In genomic region chr20:41079066-41079465, GRCh38 we compare ENCODE assay signal across 21 cellular contexts. TPM values are rescaled to one million over a fixed set of nuclear protein-coding genes. Genes with fewer than 3 reads are reported as not detected.
A peak's percentile ranks its signal among the peaks of the same experiment; 100 is the strongest.
DNase-seq lines count a peak whose midpoint lies in the region; ATAC-seq lines count a peak whose summit lies in the region.
"Had no signal": no experiment of that assay in that cellular context is flagged by ENCODE, and none has a peak within 500 bp of the region (broad histone marks: within the 10 kb centered on the region; RNA-seq: fewer than 3 reads in every experiment).

No MANE protein-coding gene starts in this region.

- no peaks in the 10 kb centered on the region for H3K9me3 ChIP-seq in CD8-positive, alpha-beta memory T cell (ENCODE audit: low read length)
- H3K9me3 ChIP-seq: breast epithelium, heart right ventricle, spleen had no signal

- H3K27ac ChIP-seq in CD8-positive, alpha-beta memory T cell (ENCODE audit: low read depth, low read length): no peak overlapping the region

- no peak overlapping the region for H3K4me3 Mint-ChIP-seq in T-helper 2 cell treated with Interferon-gamma antibody and Interleukin-4, amounts not matched to agents 5 μg/mL and 100 μg/mL, for 36 hours
- H3K4me3 Mint-ChIP-seq in CD8-positive, alpha-beta memory T cell: no peak overlapping the region
- no peak overlapping the region for H3K4me3 Mint-ChIP-seq in T-cell
- no peak overlapping the region for H3K4me3 Mint-ChIP-seq in naive B cell
- H3K4me3 Mint-ChIP-seq: activated T-helper 1 cell treated with anti-CD3 and anti-CD28 coated beads, Interleukin-12 subunit alpha, Interleukin-12 subunit beta, Interleukin-2, Interleukin-4 antibody, amounts not matched to agents 30 ng/mL and 10 ng/mL and 1 ng/mL, durations not matched to agents 14 hours and 24 hours and 36 hours; B cell had no signal

- H3K27me3 Mint-ChIP-seq in T-helper 2 cell treated with Interferon-gamma antibody and Interleukin-4, amounts not matched to agents 5 μg/mL and 100 μg/mL, for 36 hours (ENCODE audit: low read depth): no peaks in the 10 kb centered on the region
- no peaks in the 10 kb centered on the region for H3K27me3 Mint-ChIP-seq in CD8-positive, alpha-beta memory T cell
- no peaks in the 10 kb centered on the region for H3K27me3 Mint-ChIP-seq in T-cell
- H3K27me3 Mint-ChIP-seq in naive B cell: no peaks in the 10 kb centered on the region
- H3K27me3 Mint-ChIP-seq: B cell had no signal

- CTCF ChIA-PET in CD8-positive, alpha-beta memory T cell (lab: Charles Lee): interaction anchor here (1.1 to 3.2 kb wide), 4 partner anchors 16 to 111 kb away, joined by 3 to 13 read pairs (median 4); no protein-coding TSS in a partner anchor
- CTCF ChIA-PET in T-cell (lab: Charles Lee): interaction anchor here (0.7 to 2.0 kb wide), 4 partner anchors 13 to 88 kb away, joined by 3 to 6 read pairs (median 3); no protein-coding TSS in a partner anchor

- no peak overlapping the region for H3K4me3 ChIP-seq in CD8-positive, alpha-beta memory T cell (ENCODE audit: low read length)
- H3K4me3 ChIP-seq: breast epithelium, heart right ventricle, spleen had no signal

- H3K36me3 ChIP-seq in CD8-positive, alpha-beta memory T cell (ENCODE audit: insufficient read depth, low read length): peaks cover 23% of the 10 kb centered on the region
- H3K36me3 ChIP-seq: breast epithelium had no signal

- peaks cover 61% of the 10 kb centered on the region for H3K36me3 Mint-ChIP-seq in T-helper 2 cell treated with Interferon-gamma antibody and Interleukin-4, amounts not matched to agents 5 μg/mL and 100 μg/mL, for 36 hours (ENCODE audit: low read depth)
- peaks cover 4 to 80% (median 24%) of the 10 kb centered on the region in 3 donors for H3K36me3 Mint-ChIP-seq in CD8-positive, alpha-beta memory T cell
- H3K36me3 Mint-ChIP-seq in T-cell: peaks cover 46% of the 10 kb centered on the region
- H3K36me3 Mint-ChIP-seq in naive B cell: peaks cover 18 to 26% of the 10 kb centered on the region in 2 donors

- peak overlapping the region; percentile 56 for H3K27ac Mint-ChIP-seq in T-helper 2 cell treated with Interferon-gamma antibody and Interleukin-4, amounts not matched to agents 5 μg/mL and 100 μg/mL, for 36 hours
- peak overlapping the region in 6 of 8 donors; percentile 8 to 83 (median 58) for H3K27ac Mint-ChIP-seq in CD8-positive, alpha-beta memory T cell
- peak overlapping the region; percentile 68 to 73 for H3K27ac Mint-ChIP-seq in T-cell
- H3K27ac Mint-ChIP-seq in naive B cell: peak overlapping the region in 4 of 6 donors; percentile 44 to 53 (median 52)
- H3K27ac Mint-ChIP-seq: activated T-helper 1 cell treated with anti-CD3 and anti-CD28 coated beads, Interleukin-12 subunit alpha, Interleukin-12 subunit beta, Interleukin-2, Interleukin-4 antibody, amounts not matched to agents 30 ng/mL and 10 ng/mL and 1 ng/mL, durations not matched to agents 14 hours and 24 hours and 36 hours; B cell had no signal

- H3K4me1 Mint-ChIP-seq in T-helper 2 cell treated with Interferon-gamma antibody and Interleukin-4, amounts not matched to agents 5 μg/mL and 100 μg/mL, for 36 hours (ENCODE audit: low read depth): peaks cover 55% of the 10 kb centered on the region
- peaks cover 40 to 57% (median 51%) of the 10 kb centered on the region in 3 donors for H3K4me1 Mint-ChIP-seq in CD8-positive, alpha-beta memory T cell
- H3K4me1 Mint-ChIP-seq in T-cell (peaks cover 53 to 61% (median 60%) of the 10 kb centered on the region in 3 donors), naive B cell (peaks cover 23 to 33% (median 23%) of the 10 kb centered on the region in 3 donors)

- H3K27me3 ChIP-seq in CD8-positive, alpha-beta memory T cell (ENCODE audit: insufficient read depth, low read length, poor library complexity, severe bottlenecking): no peaks in the 10 kb centered on the region
- H3K27me3 ChIP-seq: breast epithelium, heart right ventricle, spleen had no signal

- POLR2A ChIA-PET in CD8-positive, alpha-beta memory T cell (lab: Charles Lee): no interaction called here
- POLR2A ChIA-PET in T-cell (lab: Charles Lee): interaction anchor here in 1 of 2 donors (0.6 kb wide), 1 partner anchor 18 kb away, joined by 3 read pairs; no protein-coding TSS in a partner anchor

- no peak for DNase-seq in T-helper 2 cell treated with Interferon-gamma antibody and Interleukin-4, amounts not matched to agents 5 μg/mL and 100 μg/mL, for 36 hours (ENCODE audit: low spot score)
- DNase-seq in T-helper 2 cell (no peak), T-cell (no peak), naive B cell (no peak), HCEC 1CT (no peak)
- no peak for DNase-seq in CD8-positive, alpha-beta memory T cell
- DNase-seq: 8988T; activated CD4-positive, alpha-beta T cell treated with anti-CD3 and anti-CD28 coated beads, Interleukin-2, amount 50 U/mL, for 48 hours; NCI-H2107; NCI-H510A treated with DMSO at 0.1 percent for 48 hours; occipital lobe; retina; spleen; stimulated activated CD4-positive, alpha-beta T cell treated with anti-CD3 and anti-CD28 coated beads, Interleukin-4, amount 100 ng/mL, for 24 hours; T-helper 1 cell had no signal

- H3K9me3 Mint-ChIP-seq in T-helper 2 cell treated with Interferon-gamma antibody and Interleukin-4, amounts not matched to agents 5 μg/mL and 100 μg/mL, for 36 hours: no peaks in the 10 kb centered on the region
- H3K9me3 Mint-ChIP-seq in CD8-positive, alpha-beta memory T cell: no peaks in the 10 kb centered on the region
- H3K9me3 Mint-ChIP-seq in T-cell (no peaks in the 10 kb centered on the region), naive B cell (no peaks in the 10 kb centered on the region)
- H3K9me3 Mint-ChIP-seq: activated T-helper 1 cell treated with anti-CD3 and anti-CD28 coated beads, Interleukin-12 subunit alpha, Interleukin-12 subunit beta, Interleukin-2, Interleukin-4 antibody, amounts not matched to agents 30 ng/mL and 10 ng/mL and 1 ng/mL, durations not matched to agents 14 hours and 24 hours and 36 hours had no signal

- peaks cover 38% of the 10 kb centered on the region for H3K4me1 ChIP-seq in CD8-positive, alpha-beta memory T cell (ENCODE audit: insufficient read depth, low read length)

- ATAC-seq in T-cell (replicated peaks in 1 of 4): no peak
- ATAC-seq in naive B cell (ENCODE audit: low read depth in 2 of 2): no peak
- no peak for ATAC-seq in HG02973 (IDR thresholded peaks at IDR 0.05; ENCODE audit: unreplicated experiment)
- ATAC-seq in GM21737 (IDR thresholded peaks at IDR 0.05; ENCODE audit: unreplicated experiment): no peak

RNA-seq across cellular contexts. Expression of gene TOP1, which starts 50.4 kb away (rescaled TPM):
- total RNA-seq in CD8-positive, alpha-beta memory T cell: 100 to 1,000 TPM in 1 of 2 experiments, 10 to 100 TPM in 1; 98.5 to 103 TPM
- 15.0 TPM for polyA plus RNA-seq in CD8-positive, alpha-beta memory T cell
- total RNA-seq in T-cell: 10 to 100 TPM; 30.2 to 41.2 (median 38.1) TPM
- polyA plus RNA-seq in naive B cell (ENCODE audit: low read depth in 6 of 6): 10 to 100 TPM in 5 of 6 donors, 1 to 10 TPM in 1; 6.1 to 17.2 (median 13.6) TPM

RNA-seq across cellular contexts. Expression of gene PLCG1, which starts 58.3 kb away (rescaled TPM):
- 100 to 1,000 TPM; 104 to 108 TPM for total RNA-seq in CD8-positive, alpha-beta memory T cell
- 73.5 TPM for polyA plus RNA-seq in CD8-positive, alpha-beta memory T cell
- total RNA-seq in T-cell: 100 to 1,000 TPM; 390 to 589 (median 444) TPM
- polyA plus RNA-seq in naive B cell (ENCODE audit: low read depth in 6 of 6): 10 to 100 TPM in 2 of 6 donors, 1 to 10 TPM in 4; 1.6 to 18.1 (median 8.0) TPM
